In genomic region chr1:47449702-47450552, GRCh38 we compare ENCODE assay signal across 8 cellular contexts. TPM values are rescaled to one million over a fixed set of nuclear protein-coding genes. Genes with fewer than 3 reads are reported as not detected.
DNase-seq lines count a peak whose midpoint lies in the region; ATAC-seq lines count a peak whose summit lies in the region.

No MANE protein-coding gene starts in this region.

- 0 out of 2 replicates have a peak overlapping the region, but pooled peaks have one; percentile 2 for H3K4me3 ChIP-seq in H7 (ENCODE audit: insufficient read depth, low read depth, low read length)

- peaks cover 79% of the 10 kb centered on the region for H3K27me3 ChIP-seq in H7 (ENCODE audit: control insufficient read depth, insufficient read depth, low read length)

- DNase-seq in AG08395 (ENCODE audit: low spot score) (peak; percentile 33), H7 (peak; percentile 94), astrocyte of the hippocampus (ENCODE audit: low read depth, low spot score) (peak; percentile 22), left lobe of liver (ENCODE audit: low spot score) (peak; percentile 82), NCI-H146 (lab: John Stamatoyannopoulos, UW) (no peak), DMS114 treated with DMSO at 0.1 percent for 48 hours (lab: John Stamatoyannopoulos, UW; ENCODE audit: unreplicated experiment) (no peak)
- DNase-seq in activated CD4-positive, CD25-positive, alpha-beta regulatory T cell (lab: John Stamatoyannopoulos, UW), result no peak

- H3K36me3 ChIP-seq in H7 (replicated peaks; ENCODE audit: control insufficient read depth, insufficient read depth, low read length), result no peaks in the 10 kb centered on the region

- ATAC-seq in left lobe of liver, result peak; percentile 99
- no peak for ATAC-seq in HG03565 (IDR thresholded peaks at IDR 0.05; ENCODE audit: unreplicated experiment)

RNA-seq across cellular contexts. Expression of gene FOXD2, which starts 12.1 kb away (rescaled TPM):
- 0.83 and 1.1 TPM in 2 replicates for total RNA-seq in H7 (2014; rRNA removed; shearing (Covaris generic))
- 0.55 TPM for total RNA-seq in left lobe of liver

RNA-seq across cellular contexts. Expression of gene FOXE3, which starts 33.8 kb away (rescaled TPM):
- 0.14 TPM in 1 of 2 replicates, not detected in the other for total RNA-seq in H7 (2014; rRNA removed; shearing (Covaris generic))
- not detected for total RNA-seq in left lobe of liver

Comparison
In these comparisons a context has a peak if more than half of its experiments do, and no peak if none do; other contexts are left out.
1. DNase-seq: peak in AG08395 (single experiment), H7 (single experiment), astrocyte of the hippocampus (single experiment) and left lobe of liver (single experiment); none in NCI-H146 (single experiment), DMS114 treated with DMSO at 0.1 percent for 48 hours (single experiment) and activated CD4-positive, CD25-positive, alpha-beta regulatory T cell (0 of 4).